11 cellular contexts compared by ENCODE assay signal in the genomic region with DNA sequence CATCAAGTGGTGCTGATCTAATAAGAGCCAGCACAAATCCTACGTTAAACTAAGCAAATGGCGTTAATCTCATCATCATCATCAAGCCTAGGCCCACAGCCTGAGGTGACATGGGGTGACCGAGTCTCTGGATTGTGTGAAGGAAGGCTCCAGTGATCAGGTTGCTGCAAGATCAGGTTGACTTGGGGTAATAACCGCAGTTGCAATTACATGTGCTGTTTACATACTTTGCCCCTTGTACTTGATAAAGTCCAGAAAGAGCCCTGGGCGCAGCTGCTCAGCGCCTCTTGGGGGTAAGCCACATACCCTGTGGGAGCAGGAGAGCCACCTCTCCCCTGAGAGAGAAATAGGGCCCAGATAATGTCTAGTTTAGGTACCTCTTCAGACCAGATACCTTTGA.
"Had no signal": no experiment of that assay in that cellular context is flagged by ENCODE, and none has a peak within 500 bp of the region (broad histone marks: within the 10 kb centered on the region; RNA-seq: fewer than 3 reads in every experiment).

No MANE protein-coding gene starts in this region.

- ATAC-seq: activated CD8-positive, alpha-beta T cell treated with anti-CD3 and anti-CD28 coated beads, Interleukin-2, amount 10 ng/mL, durations not matched to agents 7 days and 5 days; naive thymus-derived CD4-positive, alpha-beta T cell had no signal

- H3K27me3 ChIP-seq: dorsolateral prefrontal cortex, neutrophil, testis had no signal

- FAIRE-seq: frontal cortex had no signal

- H3K27ac ChIP-seq: neutrophil, testis had no signal

- H3K4me3 ChIP-seq: dorsolateral prefrontal cortex, testis had no signal

- H3K36me3 ChIP-seq: neutrophil had no signal

- H3K9me3 ChIP-seq: neutrophil, testis had no signal

- DNase-seq: activated CD4-positive, alpha-beta T cell treated with anti-CD3 and anti-CD28 coated beads for 48 hours; activated CD8-positive, alpha-beta T cell treated with anti-CD3 and anti-CD28 coated beads, Interleukin-2, amount 10 ng/mL, durations not matched to agents 7 days and 5 days; activated naive CD4-positive, alpha-beta T cell; aorta; dorsolateral prefrontal cortex; naive thymus-derived CD4-positive, alpha-beta T cell; stimulated activated CD4-positive, alpha-beta T cell treated with anti-CD3 and anti-CD28 coated beads, Interleukin-4, amount 100 ng/mL, for 1 hour; T1000; testis had no signal

- H3K4me1 ChIP-seq: testis had no signal
